Comparison of ENCODE assay signal across 17 cellular contexts in the genomic region with DNA sequence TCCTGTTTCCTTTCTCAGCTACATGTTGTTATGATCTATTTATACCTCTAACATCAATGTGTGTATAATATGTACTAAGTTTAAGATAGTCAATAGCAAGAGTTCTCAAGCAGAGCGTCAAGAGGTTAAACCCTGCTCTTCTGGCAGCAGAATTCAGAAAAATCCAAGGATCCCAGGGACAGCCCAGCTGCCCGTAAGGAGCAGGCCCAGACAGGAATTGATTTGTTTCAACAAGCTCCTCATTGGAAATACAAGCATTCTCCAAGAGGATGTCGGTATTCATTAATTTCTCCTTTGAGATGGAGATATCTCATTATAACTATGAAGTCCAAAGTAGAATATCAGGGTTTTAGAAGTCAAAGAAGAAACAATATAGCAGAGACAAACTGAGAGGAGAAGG. TPM values are rescaled to one million over a fixed set of nuclear protein-coding genes. Genes with fewer than 3 reads are reported as not detected.
"Had no signal": no experiment of that assay in that cellular context is flagged by ENCODE, and none has a peak within 500 bp of the region (broad histone marks: within the 10 kb centered on the region; RNA-seq: fewer than 3 reads in every experiment).

No MANE protein-coding gene starts in this region.

- H3K4me1 ChIP-seq: left lung, parathyroid adenoma, vagina had no signal

- H3K27ac ChIP-seq: esophagus squamous epithelium, left lung, parathyroid adenoma, skin epidermis, tibial nerve, vagina had no signal

- H3K36me3 ChIP-seq: esophagus squamous epithelium, heart left ventricle, left lung, tibial nerve, vagina had no signal

- H3K4me3 Mint-ChIP-seq: activated naive CD4-positive, alpha-beta T cell treated with anti-CD3 and anti-CD28 coated beads, Interleukin-2, amount 10 ng/mL, durations not matched to agents 7 days and 5 days; central memory CD8-positive, alpha-beta T cell; neural crest cell; stimulated activated effector memory CD8-positive, alpha-beta T cell treated with anti-CD3 and anti-CD28 coated beads, Interleukin-12 subunit alpha, Interleukin-12 subunit beta, amount 100 ng/mL, for 72 hours had no signal

- H3K36me3 Mint-ChIP-seq: activated naive CD4-positive, alpha-beta T cell treated with anti-CD3 and anti-CD28 coated beads, Interleukin-2, amount 10 ng/mL, durations not matched to agents 7 days and 5 days; stimulated activated effector memory CD8-positive, alpha-beta T cell treated with anti-CD3 and anti-CD28 coated beads, Interleukin-12 subunit alpha, Interleukin-12 subunit beta, amount 100 ng/mL, for 72 hours had no signal

- ATAC-seq: left lung; stimulated activated effector memory CD8-positive, alpha-beta T cell treated with anti-CD3 and anti-CD28 coated beads, Interleukin-12 subunit alpha, Interleukin-12 subunit beta, amount 100 ng/mL, for 72 hours had no signal

- H3K9me3 Mint-ChIP-seq: activated naive CD4-positive, alpha-beta T cell treated with anti-CD3 and anti-CD28 coated beads, Interleukin-2, amount 10 ng/mL, durations not matched to agents 7 days and 5 days; activated T-helper 2 cell treated with anti-CD3 and anti-CD28 coated beads, Interferon-gamma antibody, Interleukin-2, Interleukin-4, amounts not matched to agents 10 μg/mL and 5 μg/mL and 100 μg/mL, durations not matched to agents 14 hours and 24 hours and 36 hours; central memory CD8-positive, alpha-beta T cell; neural crest cell; stimulated activated effector memory CD8-positive, alpha-beta T cell treated with anti-CD3 and anti-CD28 coated beads, Interleukin-12 subunit alpha, Interleukin-12 subunit beta, amount 100 ng/mL, for 72 hours had no signal

- H2AFZ ChIP-seq: parathyroid adenoma had no signal

- DNase-seq: activated CD4-positive, alpha-beta T cell treated with anti-CD3 and anti-CD28 coated beads, Interleukin-2, amount 50 U/mL, for 1 hour; activated naive CD4-positive, alpha-beta T cell treated with anti-CD3 and anti-CD28 coated beads, Interleukin-2, amount 10 ng/mL, durations not matched to agents 7 days and 5 days; esophagus squamous epithelium; foreskin fibroblast; heart left ventricle; islet precursor cell; left lung; mesendoderm; T-helper 1 cell had no signal

- H3K27ac Mint-ChIP-seq: activated naive CD4-positive, alpha-beta T cell treated with anti-CD3 and anti-CD28 coated beads, Interleukin-2, amount 10 ng/mL, durations not matched to agents 7 days and 5 days; activated T-helper 2 cell treated with anti-CD3 and anti-CD28 coated beads, Interferon-gamma antibody, Interleukin-2, Interleukin-4, amounts not matched to agents 10 μg/mL and 5 μg/mL and 100 μg/mL, durations not matched to agents 14 hours and 24 hours and 36 hours; stimulated activated effector memory CD8-positive, alpha-beta T cell treated with anti-CD3 and anti-CD28 coated beads, Interleukin-12 subunit alpha, Interleukin-12 subunit beta, amount 100 ng/mL, for 72 hours had no signal

- H3K79me2 ChIP-seq: parathyroid adenoma had no signal

- H3K4me1 Mint-ChIP-seq: activated naive CD4-positive, alpha-beta T cell treated with anti-CD3 and anti-CD28 coated beads, Interleukin-2, amount 10 ng/mL, durations not matched to agents 7 days and 5 days; central memory CD8-positive, alpha-beta T cell; stimulated activated effector memory CD8-positive, alpha-beta T cell treated with anti-CD3 and anti-CD28 coated beads, Interleukin-12 subunit alpha, Interleukin-12 subunit beta, amount 100 ng/mL, for 72 hours had no signal

- H3K27me3 ChIP-seq: esophagus squamous epithelium, heart left ventricle, tibial nerve, vagina had no signal

- H3K4me3 ChIP-seq: esophagus squamous epithelium, heart left ventricle, left lung, skin epidermis, tibial nerve, vagina had no signal

- H3K9ac ChIP-seq: parathyroid adenoma had no signal

- H3K9me3 ChIP-seq: esophagus squamous epithelium, heart left ventricle, left lung, tibial nerve, vagina had no signal

RNA-seq across cellular contexts. Expression of a gene that starts 14.9 kb away (rescaled TPM):
- total RNA-seq: activated T-helper 2 cell treated with anti-CD3 and anti-CD28 coated beads, Interferon-gamma antibody, Interleukin-2, Interleukin-4, amounts not matched to agents 10 μg/mL and 5 μg/mL and 100 μg/mL, durations not matched to agents 14 hours and 24 hours and 36 hours had no signal
